8 cellular contexts compared by ENCODE assay signal in genomic region chr7:101121996-101122932, GRCh38. TPM values are rescaled to one million over a fixed set of nuclear protein-coding genes. Genes with fewer than 3 reads are reported as not detected.
DNase-seq lines count a peak whose midpoint lies in the region; ATAC-seq and TF ChIP-seq lines count a peak whose summit lies in the region.

No MANE protein-coding gene starts in this region.

- DNase-seq in GM06990 (ENCODE audit: extremely low read depth, insufficient read length): no peak
- DNase-seq in NOMO-1 treated with dmso at 0.1 percent for 144 hours (lab: John Stamatoyannopoulos, UW; ENCODE audit: unreplicated experiment): peak; percentile 31
- peak; percentile 97 for DNase-seq in dermis blood vessel endothelial cell
- peak; percentile 55 to 70 for DNase-seq in mesothelial cell of epicardium (ENCODE audit: low spot score in 2 of 2, unreplicated experiment in 2 of 2)
- peak; percentile 87 to 92 for DNase-seq in uterus
- no peak for DNase-seq in NK-92 treated with Interleukin-12 subunit alpha and Interleukin-12 subunit beta, amount 100 ng/mL, for 24 hours (lab: John Stamatoyannopoulos, UW)
- no peak for DNase-seq in KG1 (lab: John Stamatoyannopoulos, UW)

- H3K9me3 ChIP-seq in uterus: no peaks in the 10 kb centered on the region

- H3K9me3 Mint-ChIP-seq in mesothelial cell of epicardium: peaks cover 3% of the 10 kb centered on the region

- H3K4me3 ChIP-seq in GM06990 (replicated peaks; ENCODE audit: low read depth, low read length) (peak overlapping the region; percentile 56), uterus (peak overlapping the region; percentile 30 to 36)

- H3K27me3 ChIP-seq in GM06990 (replicated peaks; ENCODE audit: control insufficient read depth, insufficient read depth, low read length) (no peaks in the 10 kb centered on the region; the same call in 1 of the 2 replicates), uterus (no peaks in the 10 kb centered on the region)

- H3K27me3 Mint-ChIP-seq in mesothelial cell of epicardium (ENCODE audit: low read depth): no peaks in the 10 kb centered on the region

- H3K36me3 Mint-ChIP-seq in mesothelial cell of epicardium: no peaks in the 10 kb centered on the region

- peaks cover 0 to 26% of the 10 kb centered on the region in 2 donors for H3K4me1 ChIP-seq in uterus

- H3K36me3 ChIP-seq in GM06990 (ENCODE audit: control insufficient read depth, insufficient read depth, low read length): no peaks in the 10 kb centered on the region
- H3K36me3 ChIP-seq in uterus: no peaks in the 10 kb centered on the region

- TF ChIP-seq CTCF in GM06990 (IDR thresholded peaks at IDR 0.05; ENCODE audit: insufficient read depth, low read length, poor library complexity, severe bottlenecking): no peak
- no peak for TF ChIP-seq CTCF in mesothelial cell of epicardium (IDR thresholded peaks at IDR 0.05; ENCODE audit: unreplicated experiment)
- peak in 1 of 4 experiments; percentile 8 for TF ChIP-seq CTCF in uterus (IDR thresholded peaks at IDR 0.05)

- H3K4me3 Mint-ChIP-seq in mesothelial cell of epicardium: peak overlapping the region; percentile 45

- H3K27ac Mint-ChIP-seq in mesothelial cell of epicardium: peak overlapping the region; percentile 97

- intact Hi-C loops in uterus (cut with DNase I; ENCODE audit: low total_unique reads): no loop called here

- peak overlapping the region; percentile 90 to 97 for H3K27ac ChIP-seq in uterus

- peak; percentile 61 to 68 for TF ChIP-seq POLR2A in uterus (IDR thresholded peaks at IDR 0.05)

- ATAC-seq in HG02642 (IDR thresholded peaks at IDR 0.05; ENCODE audit: poor library complexity, unreplicated experiment): no peak

- peaks cover 43% of the 10 kb centered on the region for H3K4me1 Mint-ChIP-seq in mesothelial cell of epicardium

RNA-seq across cellular contexts. Expression of gene SERPINE1, which starts 4.6 kb away (rescaled TPM):
- total RNA-seq in dermis blood vessel endothelial cell: 289 and 399 TPM in 2 replicates
- 11.4 to 15.1 TPM (median 14.2 TPM) in 3 replicates for total RNA-seq in mesothelial cell of epicardium
- total RNA-seq in uterus: 10 to 100 TPM in 1 of 4 donors, 1 to 10 TPM in 2, under 1 TPM in 1; 0.51 to 10.6 (median 5.5) TPM

RNA-seq across cellular contexts. Expression of gene AP1S1, which starts 32.0 kb away (rescaled TPM):
- total RNA-seq in dermis blood vessel endothelial cell: 115 and 144 TPM in 2 replicates
- 57.4 to 63.4 TPM (median 61.5 TPM) in 3 replicates for total RNA-seq in mesothelial cell of epicardium
- total RNA-seq in uterus: 10 to 100 TPM in 3 of 4 donors, 1 to 10 TPM in 1; 9.2 to 59.6 (median 30.2) TPM

RNA-seq across cellular contexts. Expression of gene TRIM56, which starts 37.0 kb away (rescaled TPM):
- total RNA-seq in dermis blood vessel endothelial cell (19.6 and 28.0 TPM in 2 replicates), mesothelial cell of epicardium (33.6 to 40.1 TPM (median 39.6 TPM) in 3 replicates), uterus (10 to 100 TPM in 3 of 4 donors, 1 to 10 TPM in 1; 9.7 to 73.0 (median 26.3) TPM)

RNA-seq across cellular contexts. Expression of gene VGF, which starts 43.1 kb away (rescaled TPM):
- not detected in 2 replicates for total RNA-seq in dermis blood vessel endothelial cell
- total RNA-seq in mesothelial cell of epicardium: 0.35 to 0.38 TPM (median 0.36 TPM) in 3 replicates
- under 1 TPM in 1 of 4 donors, not detected in 3; 0.14 TPM for total RNA-seq in uterus

RNA-seq across cellular contexts. Expression of gene NAT16, which starts 57.8 kb away (rescaled TPM):
- total RNA-seq in dermis blood vessel endothelial cell: not detected in 2 replicates
- not detected in 3 replicates for total RNA-seq in mesothelial cell of epicardium
- total RNA-seq in uterus: not detected

Comparison
In these comparisons a context has a peak if more than half of its experiments do, and no peak if none do; other contexts are left out.
1. DNase-seq: peak in NOMO-1 treated with dmso at 0.1 percent for 144 hours (single experiment), dermis blood vessel endothelial cell (single experiment), mesothelial cell of epicardium (2 of 2) and uterus (2 of 2); none in GM06990 (single experiment), NK-92 treated with Interleukin-12 subunit alpha and Interleukin-12 subunit beta, amount 100 ng/mL, for 24 hours (single experiment) and KG1 (single experiment).
2. RNA of gene SERPINE1, which starts 4.6 kb away (total RNA-seq): 289 to 399 TPM in dermis blood vessel endothelial cell; 11.4 to 15.1 TPM in mesothelial cell of epicardium and 0.51 to 10.6 TPM in uterus; every median in the first group is over 10 times any median in the second.